ENCODE assay signal across 31 cellular contexts in the genomic region with DNA sequence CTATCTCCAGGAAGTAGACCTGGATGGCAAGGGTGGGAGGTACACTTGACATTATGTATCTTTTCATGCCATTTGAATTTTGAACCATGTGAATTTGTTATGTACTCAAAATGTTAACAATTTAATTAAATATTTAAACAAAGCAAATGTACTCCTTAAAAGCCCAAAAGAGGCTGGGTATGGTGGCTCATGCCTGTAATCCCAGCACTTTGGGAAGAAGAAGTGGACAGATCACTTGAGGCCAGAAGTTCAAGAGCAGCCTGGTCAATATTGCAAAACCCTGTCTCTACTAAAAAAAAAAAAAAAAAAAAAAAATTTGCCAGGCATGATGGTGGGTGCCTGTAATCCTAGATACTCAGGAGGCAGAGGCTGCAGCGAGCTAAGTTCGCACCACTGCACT.
"Had no signal": no experiment of that assay in that cellular context is flagged by ENCODE, and none has a peak within 500 bp of the region (broad histone marks: within the 10 kb centered on the region; RNA-seq: fewer than 3 reads in every experiment).

No MANE protein-coding gene starts in this region.

- H3K36me3 Mint-ChIP-seq: type B pancreatic cell had no signal

- H3K9me3 ChIP-seq: breast epithelium, colonic mucosa, mucosa of descending colon, spleen, thoracic aorta had no signal

- H3K36me3 ChIP-seq: breast epithelium, colonic mucosa, spleen, thoracic aorta had no signal

- H3K27me3 Mint-ChIP-seq: activated CD4-positive, alpha-beta memory T cell treated with anti-CD3 and anti-CD28 coated beads, Interleukin-2, amount 10 ng/mL, durations not matched to agents 7 days and 5 days; activated CD4-positive, alpha-beta T cell treated with anti-CD3 and anti-CD28 coated beads, Interleukin-2, amount 10 ng/mL, durations not matched to agents 24 days and 14 days; activated naive CD8-positive, alpha-beta T cell treated with anti-CD3 and anti-CD28 coated beads, Interleukin-2, amount 10 ng/mL, durations not matched to agents 7 days and 5 days; effector memory CD8-positive, alpha-beta T cell; progenitor cell of endocrine pancreas; type B pancreatic cell had no signal

- H3K4me3 Mint-ChIP-seq: activated CD4-positive, alpha-beta memory T cell treated with anti-CD3 and anti-CD28 coated beads, Interleukin-2, amount 10 ng/mL, durations not matched to agents 7 days and 5 days; activated CD4-positive, alpha-beta T cell treated with anti-CD3 and anti-CD28 coated beads, Interleukin-2, amount 10 ng/mL, durations not matched to agents 24 days and 14 days; activated naive CD4-positive, alpha-beta T cell treated with anti-CD3 and anti-CD28 coated beads for 36 hours; activated naive CD8-positive, alpha-beta T cell treated with anti-CD3 and anti-CD28 coated beads, Interleukin-2, amount 10 ng/mL, durations not matched to agents 7 days and 5 days; activated T-cell treated with anti-CD3 and anti-CD28 coated beads, Interleukin-2, amount 50 U/mL, for 72 hours; effector memory CD8-positive, alpha-beta T cell; immature natural killer cell; neural crest cell; type B pancreatic cell had no signal

- DNase-seq: activated CD4-positive, alpha-beta memory T cell treated with anti-CD3 and anti-CD28 coated beads, Interleukin-2, amount 10 ng/mL, durations not matched to agents 7 days and 5 days; activated CD4-positive, alpha-beta T cell treated with anti-CD3 and anti-CD28 coated beads, Interleukin-2, amount 10 ng/mL, durations not matched to agents 24 days and 14 days; activated effector memory CD4-positive, alpha-beta T cell treated with Interleukin-2 at 50 U/mL for 16 hours; activated naive CD4-positive, alpha-beta T cell treated with anti-CD3 and anti-CD28 coated beads for 36 hours; activated naive CD8-positive, alpha-beta T cell treated with anti-CD3 and anti-CD28 coated beads, Interleukin-2, amount 10 ng/mL, durations not matched to agents 7 days and 5 days; activated T-cell treated with anti-CD3 and anti-CD28 coated beads, Interleukin-2, amount 50 U/mL, for 72 hours; amniotic stem cell; colonic mucosa; dorsolateral prefrontal cortex; effector memory CD8-positive, alpha-beta T cell; glutamatergic neuron; immature natural killer cell; kidney glomerular epithelial cell; left ventricle myocardium superior; mesendoderm; mucosa of descending colon; retina; spleen; stimulated activated CD4-positive, alpha-beta T cell treated with anti-CD3 and anti-CD28 coated beads, Interleukin-4, amount 100 ng/mL, for 1 hour; stimulated activated naive CD4-positive, alpha-beta T cell treated with Interleukin-2 at 50 U/mL for 16 hours had no signal

- H3K4me1 ChIP-seq: breast epithelium had no signal

- H2AFZ ChIP-seq: hepatocyte had no signal

- ATAC-seq: activated CD4-positive, CD25-positive, alpha-beta regulatory T cell treated with anti-CD3 and anti-CD28 coated beads, Interleukin-2, amount 50 U/mL, for 24 hours; activated T-cell treated with anti-CD3 and anti-CD28 coated beads, Interleukin-2, amount 50 U/mL, for 72 hours; effector memory CD8-positive, alpha-beta T cell; esophagus mucosa; left ventricle myocardium superior; mucosa of descending colon had no signal

- H3K9me3 Mint-ChIP-seq: activated CD4-positive, alpha-beta memory T cell treated with anti-CD3 and anti-CD28 coated beads, Interleukin-2, amount 10 ng/mL, durations not matched to agents 7 days and 5 days; activated naive CD4-positive, alpha-beta T cell treated with anti-CD3 and anti-CD28 coated beads for 36 hours; activated naive CD8-positive, alpha-beta T cell treated with anti-CD3 and anti-CD28 coated beads, Interleukin-2, amount 10 ng/mL, durations not matched to agents 7 days and 5 days; effector memory CD8-positive, alpha-beta T cell; immature natural killer cell; neural crest cell; type B pancreatic cell had no signal

- FAIRE-seq: endothelial cell of umbilical vein, frontal cortex had no signal

- H3K27ac Mint-ChIP-seq: activated CD4-positive, alpha-beta memory T cell treated with anti-CD3 and anti-CD28 coated beads, Interleukin-2, amount 10 ng/mL, durations not matched to agents 7 days and 5 days; activated naive CD4-positive, alpha-beta T cell treated with anti-CD3 and anti-CD28 coated beads for 36 hours; activated naive CD8-positive, alpha-beta T cell treated with anti-CD3 and anti-CD28 coated beads, Interleukin-2, amount 10 ng/mL, durations not matched to agents 7 days and 5 days; immature natural killer cell; progenitor cell of endocrine pancreas; type B pancreatic cell had no signal

- H3K4me3 ChIP-seq: breast epithelium, colonic mucosa, dorsolateral prefrontal cortex, hepatocyte, mucosa of descending colon, spleen, thoracic aorta had no signal

- H3K27me3 ChIP-seq: breast epithelium, colonic mucosa, dorsolateral prefrontal cortex, hepatocyte, spleen had no signal

- H3K27ac ChIP-seq: breast epithelium, colonic mucosa, hepatocyte, spleen, thoracic aorta, VCaP had no signal
